ENCODE assay signal across 20 cellular contexts in genomic region chr5:110058175-110058574, GRCh38.
DNase-seq lines count a peak whose midpoint lies in the region; ATAC-seq and TF ChIP-seq lines count a peak whose summit lies in the region.
"Had no signal": no experiment of that assay in that cellular context is flagged by ENCODE, and none has a peak within 500 bp of the region (broad histone marks: within the 10 kb centered on the region; RNA-seq: fewer than 3 reads in every experiment).

No MANE protein-coding gene starts in this region.

- DNase-seq in MCF 10A (ENCODE audit: unreplicated experiment) (peak; percentile 42), mammary epithelial cell (no peak), NCI-H2081 (lab: John Stamatoyannopoulos, UW) (peak; percentile 78 to 90), prostate gland (ENCODE audit: low spot score) (peak; percentile 71)
- no peak for DNase-seq in activated T-cell treated with anti-CD3 and anti-CD28 coated beads, Interleukin-2, amount 50 U/mL, for 48 hours
- DNase-seq: CD4-positive, CD25-positive, alpha-beta regulatory T cell; DMS79; Karpas-422; MM.1S; NCI-H1092; NCI-H146; NCI-H524; PC-3; SHP77 treated with DMSO at 0.1 percent for 48 hours had no signal

- no peak for ATAC-seq in SK-N-SH treated with all-trans-retinoic acid at 6 μM for 48 hours
- ATAC-seq in GM18517 (IDR thresholded peaks at IDR 0.05; ENCODE audit: unreplicated experiment), result no peak
- ATAC-seq in HG03196 (IDR thresholded peaks at IDR 0.05; ENCODE audit: unreplicated experiment), result no peak
- ATAC-seq: A549, PC-3 had no signal

- no peaks in the 10 kb centered on the region for H3K79me2 ChIP-seq in mammary epithelial cell (ENCODE audit: insufficient read depth, low read length)

- no peaks in the 10 kb centered on the region for H4K20me1 ChIP-seq in mammary epithelial cell (ENCODE audit: insufficient read depth, low read length)

- no peak overlapping the region for H3K4me3 ChIP-seq in mammary epithelial cell (replicated peaks in 1 of 3; ENCODE audit: insufficient read depth in 1 of 3, low read depth in 2 of 3, low read length in 3 of 3)
- H3K4me3 ChIP-seq in prostate gland, result no peak overlapping the region
- H3K4me3 ChIP-seq: A549, SK-N-MC had no signal

- H3K27ac Mint-ChIP-seq in MCF 10A (ENCODE audit: low read depth, unreplicated experiment), result no peak overlapping the region
- H3K27ac Mint-ChIP-seq: CD4-positive, CD25-positive, alpha-beta regulatory T cell had no signal

- CTCF ChIA-PET in MCF 10A (lab: Yijun Ruan, JAX) (interaction anchor here (0.6 to 0.8 kb wide), 2 partner anchors 150 to 499 kb away, joined by 4 to 5 read pairs; no protein-coding TSS in a partner anchor), mammary epithelial cell (lab: Charles Lee; ENCODE audit: low non-redundant PET) (no interaction called here)

- intact Hi-C loops in MCF 10A (cut with micrococcal nuclease), result no loop called here
- intact Hi-C loops in mammary epithelial cell (cut with micrococcal nuclease), result no loop called here
- intact Hi-C loops in prostate gland (cut with DNase I), result no loop called here

- H3K4me1 ChIP-seq in mammary epithelial cell (ENCODE audit: insufficient read depth, low read length), result no peaks in the 10 kb centered on the region
- no peaks in the 10 kb centered on the region for H3K4me1 ChIP-seq in prostate gland (replicated peaks)
- H3K4me1 ChIP-seq: A549 had no signal

- no peak overlapping the region for H3K9ac ChIP-seq in mammary epithelial cell (ENCODE audit: insufficient read depth, low read length)

- POLR2A ChIA-PET in MCF 10A (lab: Yijun Ruan, JAX), result interaction anchor here (0.5 to 2.8 kb wide), 3 partner anchors 30 to 1786 kb away, joined by 3 to 18 read pairs (median 5); partner anchors contain the start of gene MAN2A1

- no peak overlapping the region for H3K4me3 Mint-ChIP-seq in MCF 10A (ENCODE audit: unreplicated experiment)
- H3K4me3 Mint-ChIP-seq: CD4-positive, CD25-positive, alpha-beta regulatory T cell had no signal

- H3K4me1 Mint-ChIP-seq in MCF 10A (ENCODE audit: insufficient read depth, unreplicated experiment), result peaks cover 30% of the 10 kb centered on the region

- 41% methylated on average over 4 of the region's 4 CpGs for WGBS in mammary epithelial cell (ENCODE audit: low coverage, missing lambda C conversion rate)
- 26% methylated on average over 4 of the region's 4 CpGs for WGBS in prostate gland

- H2AFZ ChIP-seq in mammary epithelial cell (ENCODE audit: low read depth, low read length), result no peak overlapping the region

- no peak overlapping the region for H3K27ac ChIP-seq in mammary epithelial cell (ENCODE audit: insufficient read depth, low read depth, low read length)
- H3K27ac ChIP-seq in prostate gland, result no peak overlapping the region
- H3K27ac ChIP-seq: A549, RWPE1, SK-N-MC had no signal

- TF ChIP-seq POLR2A in prostate gland (IDR thresholded peaks at IDR 0.05), result no peak

- no peaks in the 10 kb centered on the region for H3K27me3 Mint-ChIP-seq in MCF 10A (ENCODE audit: insufficient read depth, unreplicated experiment)
- H3K27me3 Mint-ChIP-seq: CD4-positive, CD25-positive, alpha-beta regulatory T cell had no signal

- H3K9me3 ChIP-seq in mammary epithelial cell (replicated peaks; ENCODE audit: insufficient read depth, low read length) (no peaks in the 10 kb centered on the region), prostate gland (no peaks in the 10 kb centered on the region)
- H3K9me3 ChIP-seq: A549 had no signal

- no peak for TF ChIP-seq CTCF in MCF 10A (IDR thresholded peaks at IDR 0.05; ENCODE audit: unreplicated experiment)
- no peak for TF ChIP-seq CTCF in mammary epithelial cell (conservative IDR thresholded peaks at IDR 0.05 in 1 of 2, IDR thresholded peaks at IDR 0.05 in 1 of 2; ENCODE audit: extremely low read depth in 1 of 2, insufficient read depth in 1 of 2, low read depth in 1 of 2, low read length in 2 of 2)
- TF ChIP-seq CTCF in prostate gland (IDR thresholded peaks at IDR 0.05), result no peak

- H3K36me3 ChIP-seq in mammary epithelial cell (ENCODE audit: insufficient read depth, low read length) (no peaks in the 10 kb centered on the region), prostate gland (no peaks in the 10 kb centered on the region)

- H3K27me3 ChIP-seq in mammary epithelial cell (ENCODE audit: insufficient read depth, low read length), result no peaks in the 10 kb centered on the region
- H3K27me3 ChIP-seq in prostate gland (replicated peaks; ENCODE audit: insufficient read depth), result no peaks in the 10 kb centered on the region

- no peaks in the 10 kb centered on the region for H3K9me3 Mint-ChIP-seq in MCF 10A (ENCODE audit: unreplicated experiment)
- H3K9me3 Mint-ChIP-seq: CD4-positive, CD25-positive, alpha-beta regulatory T cell had no signal

- no peaks in the 10 kb centered on the region for H3K36me3 Mint-ChIP-seq in MCF 10A (ENCODE audit: insufficient read depth, unreplicated experiment)
- H3K36me3 Mint-ChIP-seq: CD4-positive, CD25-positive, alpha-beta regulatory T cell had no signal

- BruUV-seq in MCF 10A (replicated peaks; lab: Mats Ljungman, UMichigan), result no TSS peak
- no TSS peak for BruUV-seq in mammary epithelial cell (replicated peaks; lab: Mats Ljungman, UMichigan)

- no peak overlapping the region for H3K4me2 ChIP-seq in mammary epithelial cell (ENCODE audit: insufficient read depth, low read depth, low read length)
- H3K4me2 ChIP-seq: A549 had no signal

- in situ Hi-C loops in mammary epithelial cell (cut with MboI; ENCODE audit: low sequenced_read_pairs in 2 of 2), result no loop called here

- dilution Hi-C loops in mammary epithelial cell (cut with HindIII; ENCODE audit: low sequenced_read_pairs), result no loop called here

TF ChIP-seq in SK-N-SH treated with all-trans-retinoic acid at 6 μM for 48 hours, 23 proteins besides CTCF, POLR2A, EP300 and RAD21:
- no peak for TF ChIP-seq CSRNP3 (CRISPR knock-in tag; IDR thresholded peaks at IDR 0.05)
- TF ChIP-seq TCF4 (CRISPR knock-in tag; IDR thresholded peaks at IDR 0.05; ENCODE audit: borderline replicate concordance), result peak; percentile 27; the same call in 1 of the 2 replicates

Comparison
In these comparisons a context has a peak if more than half of its experiments do, and no peak if none do; other contexts are left out.
1. DNase-seq: peak in MCF 10A (single experiment), NCI-H2081 (2 of 2) and prostate gland (single experiment); none in mammary epithelial cell (single experiment) and activated T-cell treated with anti-CD3 and anti-CD28 coated beads, Interleukin-2, amount 50 U/mL, for 48 hours (0 of 2).